In genomic region chr1:148432318-148432717, GRCh38 we compare ENCODE assay signal across 1 cellular context.
TF ChIP-seq lines count a peak whose summit lies in the region.
"Not testable (repeated sequence)": the region's sequence is repeated elsewhere in the genome, so short reads cannot be mapped to it uniquely, and the experiment has no call there.

No MANE protein-coding gene starts in this region.

TF ChIP-seq in K562, 482 proteins besides CTCF, POLR2A, EP300 and RAD21:
- TF ChIP-seq ZBTB40 (IDR thresholded peaks at IDR 0.05), result peak; percentile 69
- not testable (repeated sequence) for TF ChIP-seq ZBTB40, CEBPG (CRISPR knock-in tag; IDR thresholded peaks at IDR 0.05)
- TF ChIP-seq CEBPG (tag; conservative IDR thresholded peaks at IDR 0.05 in 1 of 2, IDR thresholded peaks at IDR 0.05 in 1 of 2), result 0 out of 4 replicates have a peak, but pooled peaks have one; percentile 20 to 30
- peak; percentile 76; the same call in 1 of the 2 replicates for TF ChIP-seq ZNF766 (CRISPR knock-in tag; conservative IDR thresholded peaks at IDR 0.05)
